ENCODE assay signal across 13 cellular contexts in genomic region chr7:100824499-100825214, GRCh38. TPM values are rescaled to one million over a fixed set of nuclear protein-coding genes. Genes with fewer than 3 reads are reported as not detected.
DNase-seq lines count a peak whose midpoint lies in the region; ATAC-seq, FAIRE-seq and TF ChIP-seq lines count a peak whose summit lies in the region.
"Had no signal": no experiment of that assay in that cellular context is flagged by ENCODE, and none has a peak within 500 bp of the region (broad histone marks: within the 10 kb centered on the region; RNA-seq: fewer than 3 reads in every experiment).

No MANE protein-coding gene starts in this region.

- no peak overlapping the region for H3K56ac ChIP-seq in H9 (ENCODE audit: insufficient read length, low read depth, low read length)

- H3K23me2 ChIP-seq in H9 (ENCODE audit: insufficient read length, low read depth, low read length, poor library complexity, severe bottlenecking) = peaks cover 16% of the 10 kb centered on the region

- H3K27ac ChIP-seq in H9 (ENCODE audit: insufficient read length, low read depth, low read length) = no peak overlapping the region
- H3K27ac ChIP-seq in mammary epithelial cell (ENCODE audit: insufficient read depth, low read depth, low read length) = no peak overlapping the region
- no peak overlapping the region for H3K27ac ChIP-seq in HepG2 (ENCODE audit: extremely low read length, insufficient read depth, low read length)
- H3K27ac ChIP-seq in smooth muscle cell (ENCODE audit: low read depth) = no peak overlapping the region

- no peak overlapping the region for H4K5ac ChIP-seq in H9 (ENCODE audit: insufficient read length, low read depth, low read length)

- no peak overlapping the region for H2BK5ac ChIP-seq in H9 (ENCODE audit: insufficient read length, low read length)

- TF ChIP-seq EP300 in HepG2 (IDR thresholded peaks at IDR 0.05; ENCODE audit: low read depth in 2 of 2, low read length in 2 of 2) (no peak), HepG2 (CRISPR knock-in tag; IDR thresholded peaks at IDR 0.05; ENCODE audit: borderline replicate concordance) (no peak)

- H3K4me2 ChIP-seq in H9 (ENCODE audit: insufficient read depth, insufficient read length, low read length) (peak overlapping the region; percentile 97), mammary epithelial cell (ENCODE audit: insufficient read depth, low read depth, low read length) (peak overlapping the region; percentile 86), HepG2 (ENCODE audit: low read depth, low read length) (peak overlapping the region; percentile 95), smooth muscle cell (peak overlapping the region; percentile 92)

- no peak overlapping the region for H2BK120ac ChIP-seq in H9 (ENCODE audit: low read depth, low read length, poor library complexity, severe bottlenecking)

- no peak overlapping the region for H2BK12ac ChIP-seq in H9 (ENCODE audit: insufficient read length, low read depth, low read length)

- H3K4me1 ChIP-seq in H9 (ENCODE audit: insufficient read depth, low read length) (peaks cover 7% of the 10 kb centered on the region; the same call in 1 of the 2 replicates), mammary epithelial cell (ENCODE audit: insufficient read depth, low read length) (peaks cover 7% of the 10 kb centered on the region), HepG2 (ENCODE audit: insufficient read depth, low read length) (peaks cover 45% of the 10 kb centered on the region), smooth muscle cell (ENCODE audit: low read depth) (peaks cover 4% of the 10 kb centered on the region)

- H3K4ac ChIP-seq in H9 (ENCODE audit: low read depth, low read length) = no peak overlapping the region

- H3K4me3 Mint-ChIP-seq in H9 = peak overlapping the region; percentile 90 to 100
- H3K4me3 Mint-ChIP-seq: activated naive CD8-positive, alpha-beta T cell treated with anti-CD3 and anti-CD28 coated beads, Interleukin-2, amount 50 U/mL, for 24 hours had no signal

- peaks cover 21% of the 10 kb centered on the region for H3K79me1 ChIP-seq in H9 (ENCODE audit: insufficient read depth, low read depth, low read length, poor library complexity, severe bottlenecking)

- H3K27ac Mint-ChIP-seq in H9 = peak overlapping the region in 2 of 3 experiments; percentile 68 to 95; a peak in 4 of 7 replicates
- H3K27ac Mint-ChIP-seq: activated naive CD8-positive, alpha-beta T cell treated with anti-CD3 and anti-CD28 coated beads, Interleukin-2, amount 50 U/mL, for 24 hours had no signal

- peaks cover 40 to 63% (median 62%) of the 10 kb centered on the region in 3 experiments; a peak in 6 of 7 replicates for H3K36me3 Mint-ChIP-seq in H9 (ENCODE audit: insufficient read depth in 1 of 3, low read depth in 3 of 3)

- TF ChIP-seq CTCF in H9 (conservative IDR thresholded peaks at IDR 0.05) (no peak), mammary epithelial cell (conservative IDR thresholded peaks at IDR 0.05 in 1 of 2, IDR thresholded peaks at IDR 0.05 in 1 of 2; ENCODE audit: extremely low read depth in 1 of 2, insufficient read depth in 1 of 2, low read depth in 1 of 2, low read length in 2 of 2) (no peak), HepG2 (CRISPR knock-in tag; IDR thresholded peaks at IDR 0.05) (no peak), smooth muscle cell (IDR thresholded peaks at IDR 0.05; ENCODE audit: borderline replicate concordance, insufficient read depth, poor library complexity, severe bottlenecking) (no peak)

- H3K18ac ChIP-seq in H9 (ENCODE audit: insufficient read length, low read depth, low read length) = no peak overlapping the region

- TF ChIP-seq POLR2A in HepG2 (IDR thresholded peaks at IDR 0.05; ENCODE audit: insufficient read depth in 1 of 2, low read depth in 2 of 2, low read length in 2 of 2) = no peak

- peaks cover 22 to 36% of the 10 kb centered on the region in 2 experiments for H3K4me1 Mint-ChIP-seq in H9

- H4K8ac ChIP-seq in H9 (replicated peaks; ENCODE audit: insufficient read length, low read depth, low read length) = no peak overlapping the region

- DNase-seq in H9 (no peak), mammary epithelial cell (no peak), HepG2 (ENCODE audit: low spot score) (no peak), smooth muscle cell (lab: John Stamatoyannopoulos, UW; ENCODE audit: unreplicated experiment) (no peak), posterior vena cava (ENCODE audit: low spot score) (no peak), mucosa of gallbladder (ENCODE audit: low spot score) (no peak)
- DNase-seq: activated CD4-positive, alpha-beta T cell treated with anti-CD3 and anti-CD28 coated beads for 1 hour; activated naive CD8-positive, alpha-beta T cell treated with anti-CD3 and anti-CD28 coated beads, Interleukin-2, amount 50 U/mL, for 24 hours; occipital lobe; Peyer's patch had no signal

- H3K14ac ChIP-seq in H9 (ENCODE audit: insufficient read depth, low read length) = no peak overlapping the region

- no peaks in the 10 kb centered on the region for H3F3A ChIP-seq in smooth muscle cell (ENCODE audit: low read depth)

- no peak for ATAC-seq in HepG2
- no peak for ATAC-seq in HG02759 (IDR thresholded peaks at IDR 0.05; ENCODE audit: unreplicated experiment)
- ATAC-seq in HG02798 (IDR thresholded peaks at IDR 0.05; ENCODE audit: poor library complexity, unreplicated experiment) = no peak
- ATAC-seq: activated naive CD8-positive, alpha-beta T cell treated with anti-CD3 and anti-CD28 coated beads, Interleukin-2, amount 50 U/mL, for 24 hours had no signal

- H2BK20ac ChIP-seq in H9 (ENCODE audit: low read depth, low read length, poor library complexity, severe bottlenecking) = no peak overlapping the region

- H3K36me3 ChIP-seq in mammary epithelial cell (ENCODE audit: insufficient read depth, low read length) = peaks cover 15% of the 10 kb centered on the region
- H3K36me3 ChIP-seq in HepG2 (replicated peaks in 1 of 2; ENCODE audit: control insufficient read depth in 1 of 2, insufficient read depth in 2 of 2, low read length in 2 of 2) = peaks cover 22 to 32% of the 10 kb centered on the region in 2 experiments
- no peaks in the 10 kb centered on the region for H3K36me3 ChIP-seq in smooth muscle cell (ENCODE audit: low read depth)

- H3K9me3 Mint-ChIP-seq in H9 = peaks cover 0 to 2% of the 10 kb centered on the region in 2 experiments; a peak in 2 of 5 replicates
- H3K9me3 Mint-ChIP-seq: activated naive CD8-positive, alpha-beta T cell treated with anti-CD3 and anti-CD28 coated beads, Interleukin-2, amount 50 U/mL, for 24 hours had no signal

- H3K9ac ChIP-seq in H9 (ENCODE audit: extremely low read depth, insufficient read length, low read length) (peak overlapping the region; percentile 85), mammary epithelial cell (ENCODE audit: insufficient read depth, low read length) (no peak overlapping the region), HepG2 (ENCODE audit: insufficient read depth, low read depth, low read length) (no peak overlapping the region; the same call in 1 of the 2 replicates), smooth muscle cell (ENCODE audit: low read depth) (no peak overlapping the region)

- no peak for FAIRE-seq in HepG2 (lab: Jason Lieb, UNC)
- FAIRE-seq: H54 had no signal

- BruUV-seq in mammary epithelial cell (replicated peaks; lab: Mats Ljungman, UMichigan) (no TSS peak), HepG2 (replicated peaks; lab: Mats Ljungman, UMichigan) (no TSS peak)

- POLR2A ChIA-PET in HepG2 (lab: Yijun Ruan, JAX) = interaction anchor here (1.3 to 4.1 kb wide), 3 partner anchors 10 to 27 kb away, joined by 6 to 69 read pairs (median 38); no protein-coding TSS in a partner anchor

- no peaks in the 10 kb centered on the region; the same call in none of the 2 replicates for H3K27me3 Mint-ChIP-seq in H9 (ENCODE audit: low read depth)

- H2BK15ac ChIP-seq in H9 (ENCODE audit: low read depth, low read length) = no peak overlapping the region

- no peak overlapping the region for H3K23ac ChIP-seq in H9 (ENCODE audit: insufficient read length, low read depth, low read length)

- H3K79me2 ChIP-seq in H9 (ENCODE audit: insufficient read depth, low read length) (peaks cover 15% of the 10 kb centered on the region), mammary epithelial cell (ENCODE audit: insufficient read depth, low read length) (peaks cover 71% of the 10 kb centered on the region), HepG2 (ENCODE audit: insufficient read depth, low read length) (peaks cover 36% of the 10 kb centered on the region), smooth muscle cell (ENCODE audit: low read depth) (peaks cover 28% of the 10 kb centered on the region)

- peak overlapping the region; percentile 70 to 86 (median 72) for H3K4me3 ChIP-seq in mammary epithelial cell (replicated peaks in 1 of 3; ENCODE audit: insufficient read depth in 1 of 3, low read depth in 2 of 3, low read length in 3 of 3)
- H3K4me3 ChIP-seq in HepG2 (replicated peaks in 1 of 3; ENCODE audit: insufficient read depth in 1 of 3, low read depth in 2 of 3, low read length in 3 of 3) = peak overlapping the region in 2 of 3 experiments; percentile 87 to 90; a peak in 5 of 6 replicates
- H3K4me3 ChIP-seq in smooth muscle cell = peak overlapping the region; percentile 94

- H2AFZ ChIP-seq in H9 (ENCODE audit: low read length) (no peak overlapping the region), mammary epithelial cell (ENCODE audit: low read depth, low read length) (no peak overlapping the region), HepG2 (ENCODE audit: low read length) (no peak overlapping the region), smooth muscle cell (ENCODE audit: low read depth) (no peak overlapping the region)

- H3K27me3 ChIP-seq in H9 (ENCODE audit: insufficient read depth, low read length) (no peaks in the 10 kb centered on the region), mammary epithelial cell (ENCODE audit: insufficient read depth, low read length) (no peaks in the 10 kb centered on the region), HepG2 (ENCODE audit: control insufficient read depth in 1 of 2, insufficient read depth in 2 of 2, low read length in 2 of 2) (no peaks in the 10 kb centered on the region; a peak in 2 of 5 replicates), smooth muscle cell (ENCODE audit: low read depth) (no peaks in the 10 kb centered on the region)
- H3K27me3 ChIP-seq: Peyer's patch had no signal

- H3K9me3 ChIP-seq in H9 (ENCODE audit: control insufficient read depth, low read depth, low read length) (no peaks in the 10 kb centered on the region), mammary epithelial cell (replicated peaks; ENCODE audit: insufficient read depth, low read length) (no peaks in the 10 kb centered on the region), HepG2 (ENCODE audit: low read length) (no peaks in the 10 kb centered on the region), smooth muscle cell (replicated peaks; ENCODE audit: low read depth) (no peaks in the 10 kb centered on the region)

- no CpG with 5 or more reads among the region's 18 CpGs for WGBS in H9 (ENCODE audit: extremely low coverage, insufficient read length, low lambda C conversion rate)
- WGBS in mammary epithelial cell (ENCODE audit: low coverage, missing lambda C conversion rate) = 37% methylated on average over 7 of the region's 18 CpGs
- WGBS in HepG2 (ENCODE audit: low lambda C conversion rate) = 90% methylated on average over 18 of the region's 18 CpGs
- WGBS in smooth muscle cell (ENCODE audit: low lambda C conversion rate) = 82% methylated on average over 15 of the region's 18 CpGs

- no peak overlapping the region for H4K91ac ChIP-seq in H9 (ENCODE audit: insufficient read length, low read depth, low read length)

- no peak for TF ChIP-seq RAD21 in HepG2 (CRISPR knock-in tag; IDR thresholded peaks at IDR 0.05)

- in situ Hi-C loops in mammary epithelial cell (cut with MboI; ENCODE audit: low sequenced_read_pairs in 2 of 2) (no loop called here), HepG2 (cut with HindIII; ENCODE audit: extremely low pct_ligation_motif_present, low pct_unique_long_range_greater_than_20kb) (no loop called here)

- CTCF ChIA-PET in mammary epithelial cell (lab: Charles Lee; ENCODE audit: low non-redundant PET) = interaction anchor here (0.5 kb wide), 1 partner anchor 51 kb away, joined by 3 read pairs; no protein-coding TSS in a partner anchor
- CTCF ChIA-PET in HepG2 (lab: Yijun Ruan, JAX; ENCODE audit: low intra/inter-chr PET ratio, low total read pairs) = no interaction called here

- dilution Hi-C loops in mammary epithelial cell (cut with HindIII; ENCODE audit: low sequenced_read_pairs) = no loop called here

- H3T11ph ChIP-seq in H9 (ENCODE audit: low read length) = no peak overlapping the region

- intact Hi-C loops in mammary epithelial cell (cut with micrococcal nuclease) (loop anchor here (1.0 kb wide), 1 partner anchor 22 kb away; no protein-coding TSS in a partner anchor), HepG2 (cut with micrococcal nuclease; ENCODE audit: unreplicated experiment) (no loop called here), posterior vena cava (cut with DNase I) (no loop called here)

- H2AK5ac ChIP-seq in H9 (ENCODE audit: insufficient read length, low read length) = no peak overlapping the region

- no peaks in the 10 kb centered on the region for H4K20me1 ChIP-seq in H9 (ENCODE audit: control insufficient read depth, insufficient read depth, insufficient read length)
- H4K20me1 ChIP-seq in mammary epithelial cell (ENCODE audit: insufficient read depth, low read length) = no peaks in the 10 kb centered on the region
- H4K20me1 ChIP-seq in HepG2 (ENCODE audit: insufficient read depth, low read length) = peaks cover 13% of the 10 kb centered on the region; the same call in 1 of the 2 replicates
- H4K20me1 ChIP-seq in smooth muscle cell (ENCODE audit: low read depth) = peaks cover 45% of the 10 kb centered on the region

RNA-seq across cellular contexts. Expression of gene EPHB4, which starts 2.7 kb away (rescaled TPM):
- total RNA-seq in H9 (2021) (132 and 135 TPM in 2 replicates), mammary epithelial cell (10 to 100 TPM; 75.0 to 81.0 TPM), HepG2 (2016; rRNA removed; fragmentation: Illumina TruSeq; extraction: Trizol) (43.7 and 69.6 TPM in 2 replicates), smooth muscle cell (45.4 and 49.4 TPM in 2 replicates), posterior vena cava (10 to 100 TPM; 31.4 to 46.6 TPM), mucosa of gallbladder (165 TPM)
- polyA plus RNA-seq in mammary epithelial cell (71.4 TPM), HepG2 (2011; rRNA removed) (61.4 and 68.6 TPM in 2 replicates), smooth muscle cell (50.5 and 56.3 TPM in 2 replicates)
- polyA minus RNA-seq in mammary epithelial cell = 145 TPM
- total RNA-seq in HepG2 (2016; cell fraction: cytosol; rRNA removed; fragmentation: Illumina TruSeq; extraction: Trizol; ENCODE audit: low read depth) = 115 and 125 TPM in 2 replicates
- 33.6 and 74.6 TPM in 2 replicates for total RNA-seq in HepG2 (2016; cell fraction: insoluble cytoplasmic fraction; rRNA removed; fragmentation: Illumina TruSeq; extraction: Trizol)
- total RNA-seq in HepG2 (2016; cell fraction: membrane; rRNA removed; fragmentation: Illumina TruSeq; extraction: Trizol) = 93.1 and 103 TPM in 2 replicates
- 48.0 and 55.0 TPM in 2 replicates for total RNA-seq in HepG2 (2016; cell fraction: nucleus; rRNA removed; fragmentation: Illumina TruSeq; extraction: Trizol)
- 64.7 and 70.1 TPM in 2 replicates for polyA plus RNA-seq in HepG2 (2011; cell fraction: cytosol; rRNA removed)
- polyA plus RNA-seq in HepG2 (2011; cell fraction: nucleus; rRNA removed) = 67.4 and 70.1 TPM in 2 replicates
- 41.3 and 63.8 TPM in 2 replicates for polyA plus RNA-seq in HepG2 (2012)
- 21.4 and 23.9 TPM in 2 replicates for polyA plus RNA-seq in HepG2 (2016; cell fraction: cytosol; fragmentation: Illumina TruSeq; extraction: Trizol; ENCODE audit: low read depth)
- polyA plus RNA-seq in HepG2 (2016; cell fraction: insoluble cytoplasmic fraction; fragmentation: Illumina TruSeq; extraction: Trizol; ENCODE audit: low read depth) = 33.0 and 43.1 TPM in 2 replicates
- 52.7 and 65.5 TPM in 2 replicates for polyA plus RNA-seq in HepG2 (2016; cell fraction: membrane; fragmentation: Illumina TruSeq; extraction: Trizol; ENCODE audit: low read depth)
- polyA plus RNA-seq in HepG2 (2016; cell fraction: nucleus; fragmentation: Illumina TruSeq; extraction: Trizol; ENCODE audit: insufficient read depth, low read depth) = 79.2 and 79.8 TPM in 2 replicates
- polyA minus RNA-seq in HepG2 (2011; rRNA and poly(A)+ RNA removed; ENCODE audit: low replicate concordance) = 43.5 and 157 TPM in 2 replicates
- polyA minus RNA-seq in HepG2 (2011; cell fraction: cytosol; rRNA and poly(A)+ RNA removed) = 51.4 and 51.7 TPM in 2 replicates
- 43.1 and 44.5 TPM in 2 replicates for polyA minus RNA-seq in HepG2 (2011; cell fraction: nucleus; rRNA and poly(A)+ RNA removed)

RNA-seq across cellular contexts. Expression of gene SLC12A9, which starts 27.9 kb away (rescaled TPM):
- 42.3 and 43.0 TPM in 2 replicates for total RNA-seq in H9 (2021)
- 10 to 100 TPM; 11.7 to 31.0 TPM for total RNA-seq in mammary epithelial cell
- 11.5 TPM for polyA plus RNA-seq in mammary epithelial cell
- 18.6 TPM for polyA minus RNA-seq in mammary epithelial cell
- 5.4 and 16.6 TPM in 2 replicates for total RNA-seq in HepG2 (2016; rRNA removed; fragmentation: Illumina TruSeq; extraction: Trizol)
- 4.7 and 5.6 TPM in 2 replicates for total RNA-seq in HepG2 (2016; cell fraction: cytosol; rRNA removed; fragmentation: Illumina TruSeq; extraction: Trizol; ENCODE audit: low read depth)
- total RNA-seq in HepG2 (2016; cell fraction: insoluble cytoplasmic fraction; rRNA removed; fragmentation: Illumina TruSeq; extraction: Trizol) = 5.6 and 18.2 TPM in 2 replicates
- total RNA-seq in HepG2 (2016; cell fraction: membrane; rRNA removed; fragmentation: Illumina TruSeq; extraction: Trizol) = 7.9 and 9.1 TPM in 2 replicates
- 14.7 and 18.3 TPM in 2 replicates for total RNA-seq in HepG2 (2016; cell fraction: nucleus; rRNA removed; fragmentation: Illumina TruSeq; extraction: Trizol)
- polyA plus RNA-seq in HepG2 (2011; rRNA removed) = 8.7 and 13.9 TPM in 2 replicates
- 6.6 and 7.9 TPM in 2 replicates for polyA plus RNA-seq in HepG2 (2011; cell fraction: cytosol; rRNA removed)
- polyA plus RNA-seq in HepG2 (2011; cell fraction: nucleus; rRNA removed) = 25.6 and 27.8 TPM in 2 replicates
- polyA plus RNA-seq in HepG2 (2012) = 6.2 and 8.0 TPM in 2 replicates
- 1.6 and 2.0 TPM in 2 replicates for polyA plus RNA-seq in HepG2 (2016; cell fraction: cytosol; fragmentation: Illumina TruSeq; extraction: Trizol; ENCODE audit: low read depth)
- polyA plus RNA-seq in HepG2 (2016; cell fraction: insoluble cytoplasmic fraction; fragmentation: Illumina TruSeq; extraction: Trizol; ENCODE audit: low read depth) = 4.7 and 6.3 TPM in 2 replicates
- 4.0 and 4.6 TPM in 2 replicates for polyA plus RNA-seq in HepG2 (2016; cell fraction: membrane; fragmentation: Illumina TruSeq; extraction: Trizol; ENCODE audit: low read depth)
- polyA plus RNA-seq in HepG2 (2016; cell fraction: nucleus; fragmentation: Illumina TruSeq; extraction: Trizol; ENCODE audit: insufficient read depth, low read depth) = 31.8 and 35.4 TPM in 2 replicates
- 12.3 and 25.2 TPM in 2 replicates for polyA minus RNA-seq in HepG2 (2011; rRNA and poly(A)+ RNA removed; ENCODE audit: low replicate concordance)
- 3.1 and 5.7 TPM in 2 replicates for polyA minus RNA-seq in HepG2 (2011; cell fraction: cytosol; rRNA and poly(A)+ RNA removed)
- polyA minus RNA-seq in HepG2 (2011; cell fraction: nucleus; rRNA and poly(A)+ RNA removed) = 4.0 and 6.5 TPM in 2 replicates
- total RNA-seq in smooth muscle cell = 8.9 and 16.8 TPM in 2 replicates
- polyA plus RNA-seq in smooth muscle cell = 12.1 and 17.8 TPM in 2 replicates
- total RNA-seq in posterior vena cava = 10 to 100 TPM; 15.6 to 22.8 TPM
- 76.1 TPM for total RNA-seq in mucosa of gallbladder

RNA-seq across cellular contexts. Expression of gene TRIP6, which starts 42.5 kb away (rescaled TPM):
- total RNA-seq in H9 (2021) = 120 and 122 TPM in 2 replicates
- 100 to 1,000 TPM in 1 of 2 donors, 10 to 100 TPM in 1; 56.3 to 129 TPM for total RNA-seq in mammary epithelial cell
- 125 TPM for polyA plus RNA-seq in mammary epithelial cell
- polyA minus RNA-seq in mammary epithelial cell = 66.4 TPM
- total RNA-seq in HepG2 (2016; rRNA removed; fragmentation: Illumina TruSeq; extraction: Trizol) = 0.38 TPM in 1 of 2 replicates, not detected in the other
- total RNA-seq in HepG2 (2016; cell fraction: cytosol; rRNA removed; fragmentation: Illumina TruSeq; extraction: Trizol; ENCODE audit: low read depth) = 0.61 and 0.71 TPM in 2 replicates
- 0.22 and 0.35 TPM in 2 replicates for total RNA-seq in HepG2 (2016; cell fraction: insoluble cytoplasmic fraction; rRNA removed; fragmentation: Illumina TruSeq; extraction: Trizol)
- total RNA-seq in HepG2 (2016; cell fraction: membrane; rRNA removed; fragmentation: Illumina TruSeq; extraction: Trizol) = 0.15 and 0.41 TPM in 2 replicates
- 0.41 and 0.65 TPM in 2 replicates for total RNA-seq in HepG2 (2016; cell fraction: nucleus; rRNA removed; fragmentation: Illumina TruSeq; extraction: Trizol)
- 0.30 and 0.34 TPM in 2 replicates for polyA plus RNA-seq in HepG2 (2011; rRNA removed)
- polyA plus RNA-seq in HepG2 (2011; cell fraction: cytosol; rRNA removed) = 0.13 and 0.21 TPM in 2 replicates
- 0.99 and 1.1 TPM in 2 replicates for polyA plus RNA-seq in HepG2 (2011; cell fraction: nucleus; rRNA removed)
- 0.24 and 0.55 TPM in 2 replicates for polyA plus RNA-seq in HepG2 (2012)
- polyA plus RNA-seq in HepG2 (2016; cell fraction: cytosol; fragmentation: Illumina TruSeq; extraction: Trizol; ENCODE audit: low read depth) = 0.20 and 0.31 TPM in 2 replicates
- 0.19 and 0.32 TPM in 2 replicates for polyA plus RNA-seq in HepG2 (2016; cell fraction: insoluble cytoplasmic fraction; fragmentation: Illumina TruSeq; extraction: Trizol; ENCODE audit: low read depth)
- polyA plus RNA-seq in HepG2 (2016; cell fraction: membrane; fragmentation: Illumina TruSeq; extraction: Trizol; ENCODE audit: low read depth) = 0.09 and 0.10 TPM in 2 replicates
- 1.4 and 2.7 TPM in 2 replicates for polyA plus RNA-seq in HepG2 (2016; cell fraction: nucleus; fragmentation: Illumina TruSeq; extraction: Trizol; ENCODE audit: insufficient read depth, low read depth)
- polyA minus RNA-seq in HepG2 (2011; rRNA and poly(A)+ RNA removed; ENCODE audit: low replicate concordance) = 0.32 and 43.8 TPM in 2 replicates
- polyA minus RNA-seq in HepG2 (2011; cell fraction: cytosol; rRNA and poly(A)+ RNA removed) = 0.53 and 0.69 TPM in 2 replicates
- 0.62 and 0.90 TPM in 2 replicates for polyA minus RNA-seq in HepG2 (2011; cell fraction: nucleus; rRNA and poly(A)+ RNA removed)
- 41.9 and 46.8 TPM in 2 replicates for total RNA-seq in smooth muscle cell
- 65.6 and 87.0 TPM in 2 replicates for polyA plus RNA-seq in smooth muscle cell
- total RNA-seq in posterior vena cava = 10 to 100 TPM; 55.7 to 58.7 TPM
- total RNA-seq in mucosa of gallbladder = 91.0 TPM

RNA-seq across cellular contexts. Expression of gene SRRT, which starts 50.2 kb away (rescaled TPM):
- total RNA-seq in H9 (2021) (373 and 382 TPM in 2 replicates), mammary epithelial cell (100 to 1,000 TPM in 1 of 2 donors, 10 to 100 TPM in 1; 29.5 to 127 TPM), HepG2 (2016; rRNA removed; fragmentation: Illumina TruSeq; extraction: Trizol) (79.1 and 106 TPM in 2 replicates), smooth muscle cell (17.8 and 32.1 TPM in 2 replicates), posterior vena cava (10 to 100 TPM; 78.0 to 91.2 TPM), mucosa of gallbladder (150 TPM)
- polyA plus RNA-seq in mammary epithelial cell (57.6 TPM), HepG2 (2011; rRNA removed) (26.2 and 30.4 TPM in 2 replicates), smooth muscle cell (63.6 and 87.5 TPM in 2 replicates)
- polyA minus RNA-seq in mammary epithelial cell = 127 TPM
- total RNA-seq in HepG2 (2016; cell fraction: cytosol; rRNA removed; fragmentation: Illumina TruSeq; extraction: Trizol; ENCODE audit: low read depth) = 11.8 and 17.5 TPM in 2 replicates
- total RNA-seq in HepG2 (2016; cell fraction: insoluble cytoplasmic fraction; rRNA removed; fragmentation: Illumina TruSeq; extraction: Trizol) = 56.7 and 113 TPM in 2 replicates
- total RNA-seq in HepG2 (2016; cell fraction: membrane; rRNA removed; fragmentation: Illumina TruSeq; extraction: Trizol) = 21.7 and 29.6 TPM in 2 replicates
- 78.9 and 79.0 TPM in 2 replicates for total RNA-seq in HepG2 (2016; cell fraction: nucleus; rRNA removed; fragmentation: Illumina TruSeq; extraction: Trizol)
- 9.4 and 12.5 TPM in 2 replicates for polyA plus RNA-seq in HepG2 (2011; cell fraction: cytosol; rRNA removed)
- polyA plus RNA-seq in HepG2 (2011; cell fraction: nucleus; rRNA removed) = 220 and 271 TPM in 2 replicates
- 52.9 and 58.7 TPM in 2 replicates for polyA plus RNA-seq in HepG2 (2012)
- 12.1 and 13.2 TPM in 2 replicates for polyA plus RNA-seq in HepG2 (2016; cell fraction: cytosol; fragmentation: Illumina TruSeq; extraction: Trizol; ENCODE audit: low read depth)
- polyA plus RNA-seq in HepG2 (2016; cell fraction: insoluble cytoplasmic fraction; fragmentation: Illumina TruSeq; extraction: Trizol; ENCODE audit: low read depth) = 72.8 and 96.9 TPM in 2 replicates
- polyA plus RNA-seq in HepG2 (2016; cell fraction: membrane; fragmentation: Illumina TruSeq; extraction: Trizol; ENCODE audit: low read depth) = 17.7 and 23.3 TPM in 2 replicates
- polyA plus RNA-seq in HepG2 (2016; cell fraction: nucleus; fragmentation: Illumina TruSeq; extraction: Trizol; ENCODE audit: insufficient read depth, low read depth) = 226 and 281 TPM in 2 replicates
- 23.1 and 63.7 TPM in 2 replicates for polyA minus RNA-seq in HepG2 (2011; rRNA and poly(A)+ RNA removed; ENCODE audit: low replicate concordance)
- polyA minus RNA-seq in HepG2 (2011; cell fraction: cytosol; rRNA and poly(A)+ RNA removed) = 17.7 and 23.7 TPM in 2 replicates
- 55.4 and 59.5 TPM in 2 replicates for polyA minus RNA-seq in HepG2 (2011; cell fraction: nucleus; rRNA and poly(A)+ RNA removed)

Comparison
In these comparisons a context has a peak if more than half of its experiments do, and no peak if none do; other contexts are left out.
1. RNA of gene TRIP6, which starts 42.5 kb away (total RNA-seq): 56.3 to 129 TPM in mammary epithelial cell, 120 to 122 TPM in H9, 91.0 TPM in mucosa of gallbladder (single experiment), 55.7 to 58.7 TPM in posterior vena cava and 41.9 to 46.8 TPM in smooth muscle cell; 0.15 to 0.71 TPM in HepG2; every median in the first group is over 10 times any median in the second.
2. Peak in every context shown above with its lines, with median percentiles within 50 percentile points of each other: H3K4me2 ChIP-seq and H3K4me3 ChIP-seq.